ENCODE assay signal across 8 cellular contexts in the genomic region with DNA sequence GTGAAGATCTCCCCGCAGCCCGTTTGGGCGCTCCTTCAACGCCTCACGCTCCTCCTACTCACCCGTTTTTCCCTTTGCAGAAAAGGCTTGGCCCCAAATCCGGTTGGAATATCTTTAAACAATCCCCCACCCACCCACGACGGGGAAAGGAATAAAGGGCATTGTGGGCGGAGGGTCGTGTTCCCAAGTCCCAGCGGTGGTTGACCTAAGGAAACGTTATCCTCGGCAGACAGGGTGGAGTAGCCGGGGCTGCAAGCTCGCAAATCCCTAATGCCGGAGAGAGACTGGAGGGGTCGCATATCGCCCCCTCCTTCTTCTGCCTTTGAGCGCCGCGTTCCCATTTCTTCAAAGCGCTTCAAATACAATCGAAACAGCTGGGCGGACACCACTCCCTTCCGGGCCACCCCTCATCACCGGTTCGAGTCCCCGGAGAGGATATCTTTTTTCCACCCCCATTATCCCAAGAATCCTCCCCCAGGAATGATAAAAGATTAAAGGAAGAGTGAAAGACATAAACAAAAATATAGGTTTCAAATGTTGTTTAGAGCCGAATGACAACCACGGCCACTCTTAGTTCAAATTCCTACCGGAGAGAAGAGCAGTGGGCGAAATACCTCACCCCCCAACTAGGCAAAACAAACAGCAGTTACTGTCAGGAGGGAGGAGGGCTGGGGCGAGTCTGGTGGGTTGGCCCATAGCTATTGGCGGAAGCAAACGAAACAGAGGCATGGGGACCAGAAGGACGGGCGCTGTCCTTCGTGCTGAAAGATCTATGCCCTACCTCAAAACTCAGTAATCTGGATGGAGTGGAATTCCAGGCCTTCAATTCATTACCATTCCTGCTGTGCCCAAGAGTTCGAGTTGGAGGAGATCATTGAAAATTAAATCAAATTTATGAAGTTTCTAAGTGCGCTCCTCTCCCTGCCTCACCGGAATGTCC.
DNase-seq lines count a peak whose midpoint lies in the region; ATAC-seq and TF ChIP-seq lines count a peak whose summit lies in the region.

No MANE protein-coding gene starts in this region.

- H3K4me3 Mint-ChIP-seq in T-helper 2 cell treated with Interferon-gamma antibody and Interleukin-4, amounts not matched to agents 5 μg/mL and 100 μg/mL, for 36 hours, result peak overlapping the region; percentile 71

- H3K9me3 Mint-ChIP-seq in T-helper 2 cell treated with Interferon-gamma antibody and Interleukin-4, amounts not matched to agents 5 μg/mL and 100 μg/mL, for 36 hours, result no peaks in the 10 kb centered on the region

- H3K27ac Mint-ChIP-seq in T-helper 2 cell treated with Interferon-gamma antibody and Interleukin-4, amounts not matched to agents 5 μg/mL and 100 μg/mL, for 36 hours, result peak overlapping the region; percentile 43

- POLR2A ChIA-PET in HEK293T (lab: Yijun Ruan, JAX), result no interaction called here

- CTCF ChIA-PET in HEK293T (lab: Yijun Ruan, JAX), result interaction anchor here (0.7 to 3.0 kb wide), 5 partner anchors 328 to 453 kb away, joined by 3 to 22 read pairs (median 4); no protein-coding TSS in a partner anchor

- ATAC-seq in GM21360 (IDR thresholded peaks at IDR 0.05; ENCODE audit: unreplicated experiment), result no peak

- DNase-seq in AG08395 (ENCODE audit: low spot score) (peak; percentile 65), HEK293T (ENCODE audit: extremely low spot score) (peak; percentile 30), iPS-NIHi11 (ENCODE audit: low spot score) (peak; percentile 89), NCI-H2107 (lab: John Stamatoyannopoulos, UW) (no peak), activated gamma-delta T cell treated with Interleukin-2 at 50 U/mL for 16 hours (no peak)
- no peak for DNase-seq in T-helper 2 cell treated with Interferon-gamma antibody and Interleukin-4, amounts not matched to agents 5 μg/mL and 100 μg/mL, for 36 hours (ENCODE audit: low spot score)
- DNase-seq in stimulated activated CD4-positive, alpha-beta T cell treated with anti-CD3 and anti-CD28 coated beads, Interleukin-4, amount 100 ng/mL, for 4 hours, result no peak

- H3K4me1 Mint-ChIP-seq in T-helper 2 cell treated with Interferon-gamma antibody and Interleukin-4, amounts not matched to agents 5 μg/mL and 100 μg/mL, for 36 hours (ENCODE audit: low read depth), result peaks cover 28% of the 10 kb centered on the region

- no peaks in the 10 kb centered on the region for H3K36me3 Mint-ChIP-seq in T-helper 2 cell treated with Interferon-gamma antibody and Interleukin-4, amounts not matched to agents 5 μg/mL and 100 μg/mL, for 36 hours (ENCODE audit: low read depth)

- peaks cover 53% of the 10 kb centered on the region for H3K27me3 Mint-ChIP-seq in T-helper 2 cell treated with Interferon-gamma antibody and Interleukin-4, amounts not matched to agents 5 μg/mL and 100 μg/mL, for 36 hours (ENCODE audit: low read depth)

TF ChIP-seq in HEK293T, 16 proteins besides CTCF, POLR2A, EP300 and RAD21:
- TF ChIP-seq L3MBTL2 (conservative IDR thresholded peaks at IDR 0.05) (no peak), ARNT (IDR thresholded peaks at IDR 0.05) (no peak), NFRKB (IDR thresholded peaks at IDR 0.05) (no peak), TARDBP (IDR thresholded peaks at IDR 0.05) (no peak), FOXA1 (IDR thresholded peaks at IDR 0.05) (no peak), LEF1 (IDR thresholded peaks at IDR 0.05; ENCODE audit: borderline replicate concordance) (no peak), ELF4 (IDR thresholded peaks at IDR 0.05) (no peak), BHLHE40 (IDR thresholded peaks at IDR 0.05; ENCODE audit: borderline replicate concordance) (no peak), HDGF (IDR thresholded peaks at IDR 0.05; ENCODE audit: borderline replicate concordance) (no peak), CTBP1 (IDR thresholded peaks at IDR 0.05; ENCODE audit: borderline replicate concordance) (no peak), SUZ12 (IDR thresholded peaks at IDR 0.05) (no peak)
- TF ChIP-seq, protein P1, sequence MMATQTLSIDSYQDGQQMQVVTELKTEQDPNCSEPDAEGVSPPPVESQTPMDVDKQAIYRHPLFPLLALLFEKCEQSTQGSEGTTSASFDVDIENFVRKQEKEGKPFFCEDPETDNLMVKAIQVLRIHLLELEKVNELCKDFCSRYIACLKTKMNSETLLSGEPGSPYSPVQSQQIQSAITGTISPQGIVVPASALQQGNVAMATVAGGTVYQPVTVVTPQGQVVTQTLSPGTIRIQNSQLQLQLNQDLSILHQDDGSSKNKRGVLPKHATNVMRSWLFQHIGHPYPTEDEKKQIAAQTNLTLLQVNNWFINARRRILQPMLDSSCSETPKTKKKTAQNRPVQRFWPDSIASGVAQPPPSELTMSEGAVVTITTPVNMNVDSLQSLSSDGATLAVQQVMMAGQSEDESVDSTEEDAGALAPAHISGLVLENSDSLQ (IDR thresholded peaks at IDR 0.05), result no peak
TF ChIP-seq in HEK293T: peak in this region for 0.

Comparison
In these comparisons a context has a peak if more than half of its experiments do, and no peak if none do; other contexts are left out.
1. DNase-seq: peak in AG08395 (single experiment), HEK293T (single experiment) and iPS-NIHi11 (single experiment); none in T-helper 2 cell treated with Interferon-gamma antibody and Interleukin-4, amounts not matched to agents 5 μg/mL and 100 μg/mL, for 36 hours (single experiment), NCI-H2107 (single experiment), activated gamma-delta T cell treated with Interleukin-2 at 50 U/mL for 16 hours (single experiment) and stimulated activated CD4-positive, alpha-beta T cell treated with anti-CD3 and anti-CD28 coated beads, Interleukin-4, amount 100 ng/mL, for 4 hours (0 of 2).